In the genomic region with DNA sequence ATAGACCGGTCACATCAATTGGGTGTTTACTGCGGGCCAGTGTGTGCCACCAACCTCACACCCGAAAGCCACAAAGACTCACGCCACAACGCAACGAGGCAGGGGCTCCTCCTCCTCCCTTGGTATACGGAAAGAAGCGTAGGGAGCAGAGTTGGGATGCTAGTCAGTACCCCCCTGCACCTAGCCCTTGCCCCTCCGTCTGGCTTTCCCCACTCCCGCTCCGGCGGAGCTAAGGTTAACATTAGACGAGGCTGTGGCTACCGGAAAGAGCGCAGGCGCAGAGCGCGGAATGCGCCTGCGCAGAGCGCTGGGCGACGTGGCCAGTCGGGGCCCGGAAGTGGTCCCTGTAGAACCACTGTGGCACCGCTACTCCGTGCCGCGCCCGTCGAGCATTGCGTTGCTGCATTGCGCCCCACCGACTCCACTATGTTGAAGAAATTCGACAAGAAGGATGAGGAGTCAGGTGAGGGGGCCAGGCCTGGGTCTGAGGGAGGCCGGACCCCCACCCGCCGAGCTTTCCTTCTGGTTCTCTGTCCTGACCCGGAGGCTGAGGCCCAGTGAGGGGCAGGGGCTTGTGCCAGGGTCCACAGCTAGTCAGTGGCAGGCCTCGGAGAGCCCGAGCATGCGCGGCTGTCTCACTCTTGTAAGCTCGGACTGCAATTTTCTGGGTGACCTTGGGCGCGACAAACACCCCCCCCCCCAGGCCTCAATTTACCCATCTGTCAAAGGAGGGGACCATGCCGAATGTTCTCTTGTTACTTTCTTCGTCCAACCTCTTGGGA, we compare ENCODE assay signal across 1 cellular context.
A peak's percentile ranks its signal among the peaks of the same experiment; 100 is the strongest.
TF ChIP-seq lines count a peak whose summit lies in the region.

A gene with protein sequence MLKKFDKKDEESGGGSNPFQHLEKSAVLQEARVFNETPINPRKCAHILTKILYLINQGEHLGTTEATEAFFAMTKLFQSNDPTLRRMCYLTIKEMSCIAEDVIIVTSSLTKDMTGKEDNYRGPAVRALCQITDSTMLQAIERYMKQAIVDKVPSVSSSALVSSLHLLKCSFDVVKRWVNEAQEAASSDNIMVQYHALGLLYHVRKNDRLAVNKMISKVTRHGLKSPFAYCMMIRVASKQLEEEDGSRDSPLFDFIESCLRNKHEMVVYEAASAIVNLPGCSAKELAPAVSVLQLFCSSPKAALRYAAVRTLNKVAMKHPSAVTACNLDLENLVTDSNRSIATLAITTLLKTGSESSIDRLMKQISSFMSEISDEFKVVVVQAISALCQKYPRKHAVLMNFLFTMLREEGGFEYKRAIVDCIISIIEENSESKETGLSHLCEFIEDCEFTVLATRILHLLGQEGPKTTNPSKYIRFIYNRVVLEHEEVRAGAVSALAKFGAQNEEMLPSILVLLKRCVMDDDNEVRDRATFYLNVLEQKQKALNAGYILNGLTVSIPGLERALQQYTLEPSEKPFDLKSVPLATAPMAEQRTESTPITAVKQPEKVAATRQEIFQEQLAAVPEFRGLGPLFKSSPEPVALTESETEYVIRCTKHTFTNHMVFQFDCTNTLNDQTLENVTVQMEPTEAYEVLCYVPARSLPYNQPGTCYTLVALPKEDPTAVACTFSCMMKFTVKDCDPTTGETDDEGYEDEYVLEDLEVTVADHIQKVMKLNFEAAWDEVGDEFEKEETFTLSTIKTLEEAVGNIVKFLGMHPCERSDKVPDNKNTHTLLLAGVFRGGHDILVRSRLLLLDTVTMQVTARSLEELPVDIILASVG (plus strand): TSS at position 323 of the 782 bp plus-strand sequence. CDS start 104 bp downstream, at position 427.

TF ChIP-seq in HepG2, 621 proteins besides CTCF, POLR2A, EP300 and RAD21 (continued from another document and continues in another):
- TF ChIP-seq, protein P1, sequence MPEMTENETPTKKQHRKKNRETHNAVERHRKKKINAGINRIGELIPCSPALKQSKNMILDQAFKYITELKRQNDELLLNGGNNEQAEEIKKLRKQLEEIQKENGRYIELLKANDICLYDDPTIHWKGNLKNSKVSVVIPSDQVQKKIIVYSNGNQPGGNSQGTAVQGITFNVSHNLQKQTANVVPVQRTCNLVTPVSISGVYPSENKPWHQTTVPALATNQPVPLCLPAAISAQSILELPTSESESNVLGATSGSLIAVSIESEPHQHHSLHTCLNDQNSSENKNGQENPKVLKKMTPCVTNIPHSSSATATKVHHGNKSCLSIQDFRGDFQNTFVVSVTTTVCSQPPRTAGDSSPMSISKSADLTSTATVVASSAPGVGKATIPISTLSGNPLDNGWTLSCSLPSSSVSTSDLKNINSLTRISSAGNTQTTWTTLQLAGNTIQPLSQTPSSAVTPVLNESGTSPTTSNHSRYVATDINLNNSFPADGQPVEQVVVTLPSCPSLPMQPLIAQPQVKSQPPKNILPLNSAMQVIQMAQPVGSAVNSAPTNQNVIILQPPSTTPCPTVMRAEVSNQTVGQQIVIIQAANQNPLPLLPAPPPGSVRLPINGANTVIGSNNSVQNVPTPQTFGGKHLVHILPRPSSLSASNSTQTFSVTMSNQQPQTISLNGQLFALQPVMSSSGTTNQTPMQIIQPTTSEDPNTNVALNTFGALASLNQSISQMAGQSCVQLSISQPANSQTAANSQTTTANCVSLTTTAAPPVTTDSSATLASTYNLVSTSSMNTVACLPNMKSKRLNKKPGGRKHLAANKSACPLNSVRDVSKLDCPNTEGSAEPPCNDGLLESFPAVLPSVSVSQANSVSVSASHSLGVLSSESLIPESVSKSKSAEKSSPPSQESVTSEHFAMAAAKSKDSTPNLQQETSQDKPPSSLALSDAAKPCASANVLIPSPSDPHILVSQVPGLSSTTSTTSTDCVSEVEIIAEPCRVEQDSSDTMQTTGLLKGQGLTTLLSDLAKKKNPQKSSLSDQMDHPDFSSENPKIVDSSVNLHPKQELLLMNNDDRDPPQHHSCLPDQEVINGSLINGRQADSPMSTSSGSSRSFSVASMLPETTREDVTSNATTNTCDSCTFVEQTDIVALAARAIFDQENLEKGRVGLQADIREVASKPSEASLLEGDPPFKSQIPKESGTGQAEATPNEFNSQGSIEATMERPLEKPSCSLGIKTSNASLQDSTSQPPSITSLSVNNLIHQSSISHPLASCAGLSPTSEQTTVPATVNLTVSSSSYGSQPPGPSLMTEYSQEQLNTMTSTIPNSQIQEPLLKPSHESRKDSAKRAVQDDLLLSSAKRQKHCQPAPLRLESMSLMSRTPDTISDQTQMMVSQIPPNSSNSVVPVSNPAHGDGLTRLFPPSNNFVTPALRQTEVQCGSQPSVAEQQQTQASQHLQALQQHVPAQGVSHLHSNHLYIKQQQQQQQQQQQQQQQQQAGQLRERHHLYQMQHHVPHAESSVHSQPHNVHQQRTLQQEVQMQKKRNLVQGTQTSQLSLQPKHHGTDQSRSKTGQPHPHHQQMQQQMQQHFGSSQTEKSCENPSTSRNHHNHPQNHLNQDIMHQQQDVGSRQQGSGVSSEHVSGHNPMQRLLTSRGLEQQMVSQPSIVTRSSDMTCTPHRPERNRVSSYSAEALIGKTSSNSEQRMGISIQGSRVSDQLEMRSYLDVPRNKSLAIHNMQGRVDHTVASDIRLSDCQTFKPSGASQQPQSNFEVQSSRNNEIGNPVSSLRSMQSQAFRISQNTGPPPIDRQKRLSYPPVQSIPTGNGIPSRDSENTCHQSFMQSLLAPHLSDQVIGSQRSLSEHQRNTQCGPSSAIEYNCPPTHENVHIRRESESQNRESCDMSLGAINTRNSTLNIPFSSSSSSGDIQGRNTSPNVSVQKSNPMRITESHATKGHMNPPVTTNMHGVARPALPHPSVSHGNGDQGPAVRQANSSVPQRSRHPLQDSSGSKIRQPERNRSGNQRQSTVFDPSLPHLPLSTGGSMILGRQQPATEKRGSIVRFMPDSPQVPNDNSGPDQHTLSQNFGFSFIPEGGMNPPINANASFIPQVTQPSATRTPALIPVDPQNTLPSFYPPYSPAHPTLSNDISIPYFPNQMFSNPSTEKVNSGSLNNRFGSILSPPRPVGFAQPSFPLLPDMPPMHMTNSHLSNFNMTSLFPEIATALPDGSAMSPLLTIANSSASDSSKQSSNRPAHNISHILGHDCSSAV (CRISPR knock-in tag; IDR thresholded peaks at IDR 0.05; ENCODE audit: borderline replicate concordance): no peak
- TF ChIP-seq ELF4 (CRISPR knock-in tag; IDR thresholded peaks at IDR 0.05; ENCODE audit: borderline replicate concordance) (peak; percentile 85), ZNF552 (CRISPR knock-in tag; IDR thresholded peaks at IDR 0.05; ENCODE audit: borderline replicate concordance) (peak; percentile 82; the same call in 1 of the 2 replicates), GATAD1 (CRISPR knock-in tag; IDR thresholded peaks at IDR 0.05) (peak; percentile 90), ZNF605 (CRISPR knock-in tag; IDR thresholded peaks at IDR 0.05) (peak; percentile 92), ARHGAP35 (CRISPR knock-in tag; IDR thresholded peaks at IDR 0.05; ENCODE audit: borderline replicate concordance) (0 out of 2 replicates have a peak, but pooled peaks have one; percentile 19), KMT2A (CRISPR knock-in tag; IDR thresholded peaks at IDR 0.05) (peak; percentile 70), ZFP90 (CRISPR knock-in tag; IDR thresholded peaks at IDR 0.05; ENCODE audit: borderline replicate concordance) (peak; percentile 41; the same call in 1 of the 2 replicates), WIZ (CRISPR knock-in tag; IDR thresholded peaks at IDR 0.05) (peak; percentile 57; the same call in 1 of the 2 replicates), ZNF891 (CRISPR knock-in tag; IDR thresholded peaks at IDR 0.05) (0 out of 2 replicates have a peak, but pooled peaks have one; percentile 50), ZNF780A (CRISPR knock-in tag; IDR thresholded peaks at IDR 0.05) (0 out of 2 replicates have a peak, but pooled peaks have one; percentile 73), PRPF4 (IDR thresholded peaks at IDR 0.05; ENCODE audit: low read depth, low read length, poor library complexity, severe bottlenecking) (no peak), SOX13 (IDR thresholded peaks at IDR 0.05) (0 out of 2 replicates have a peak, but pooled peaks have one; percentile 13), SOX13 (CRISPR knock-in tag; conservative IDR thresholded peaks at IDR 0.05 in 1 of 2, IDR thresholded peaks at IDR 0.05 in 1 of 2) (no peak), ZNF143 (CRISPR knock-in tag; IDR thresholded peaks at IDR 0.05) (peak; percentile 48; the same call in 1 of the 2 replicates), NONO (IDR thresholded peaks at IDR 0.05) (no peak), NONO (CRISPR knock-in tag; conservative IDR thresholded peaks at IDR 0.05) (peak; percentile 70), SMARCE1 (IDR thresholded peaks at IDR 0.05; ENCODE audit: borderline replicate concordance) (no peak), RXRB (CRISPR knock-in tag; IDR thresholded peaks at IDR 0.05; ENCODE audit: borderline replicate concordance) (peak; percentile 68; the same call in 1 of the 2 replicates), ZNF546 (CRISPR knock-in tag; conservative IDR thresholded peaks at IDR 0.05) (peak; percentile 65; the same call in 1 of the 2 replicates)
- TF ChIP-seq, protein P2, sequence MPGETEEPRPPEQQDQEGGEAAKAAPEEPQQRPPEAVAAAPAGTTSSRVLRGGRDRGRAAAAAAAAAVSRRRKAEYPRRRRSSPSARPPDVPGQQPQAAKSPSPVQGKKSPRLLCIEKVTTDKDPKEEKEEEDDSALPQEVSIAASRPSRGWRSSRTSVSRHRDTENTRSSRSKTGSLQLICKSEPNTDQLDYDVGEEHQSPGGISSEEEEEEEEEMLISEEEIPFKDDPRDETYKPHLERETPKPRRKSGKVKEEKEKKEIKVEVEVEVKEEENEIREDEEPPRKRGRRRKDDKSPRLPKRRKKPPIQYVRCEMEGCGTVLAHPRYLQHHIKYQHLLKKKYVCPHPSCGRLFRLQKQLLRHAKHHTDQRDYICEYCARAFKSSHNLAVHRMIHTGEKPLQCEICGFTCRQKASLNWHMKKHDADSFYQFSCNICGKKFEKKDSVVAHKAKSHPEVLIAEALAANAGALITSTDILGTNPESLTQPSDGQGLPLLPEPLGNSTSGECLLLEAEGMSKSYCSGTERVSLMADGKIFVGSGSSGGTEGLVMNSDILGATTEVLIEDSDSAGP (CRISPR knock-in tag; IDR thresholded peaks at IDR 0.05; ENCODE audit: borderline replicate concordance): peak; percentile 76; the same call in 1 of the 2 replicates
- TF ChIP-seq, protein P3, sequence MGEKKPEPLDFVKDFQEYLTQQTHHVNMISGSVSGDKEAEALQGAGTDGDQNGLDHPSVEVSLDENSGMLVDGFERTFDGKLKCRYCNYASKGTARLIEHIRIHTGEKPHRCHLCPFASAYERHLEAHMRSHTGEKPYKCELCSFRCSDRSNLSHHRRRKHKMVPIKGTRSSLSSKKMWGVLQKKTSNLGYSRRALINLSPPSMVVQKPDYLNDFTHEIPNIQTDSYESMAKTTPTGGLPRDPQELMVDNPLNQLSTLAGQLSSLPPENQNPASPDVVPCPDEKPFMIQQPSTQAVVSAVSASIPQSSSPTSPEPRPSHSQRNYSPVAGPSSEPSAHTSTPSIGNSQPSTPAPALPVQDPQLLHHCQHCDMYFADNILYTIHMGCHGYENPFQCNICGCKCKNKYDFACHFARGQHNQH (CRISPR knock-in tag; IDR thresholded peaks at IDR 0.05): peak; percentile 85
- TF ChIP-seq, protein P4, sequence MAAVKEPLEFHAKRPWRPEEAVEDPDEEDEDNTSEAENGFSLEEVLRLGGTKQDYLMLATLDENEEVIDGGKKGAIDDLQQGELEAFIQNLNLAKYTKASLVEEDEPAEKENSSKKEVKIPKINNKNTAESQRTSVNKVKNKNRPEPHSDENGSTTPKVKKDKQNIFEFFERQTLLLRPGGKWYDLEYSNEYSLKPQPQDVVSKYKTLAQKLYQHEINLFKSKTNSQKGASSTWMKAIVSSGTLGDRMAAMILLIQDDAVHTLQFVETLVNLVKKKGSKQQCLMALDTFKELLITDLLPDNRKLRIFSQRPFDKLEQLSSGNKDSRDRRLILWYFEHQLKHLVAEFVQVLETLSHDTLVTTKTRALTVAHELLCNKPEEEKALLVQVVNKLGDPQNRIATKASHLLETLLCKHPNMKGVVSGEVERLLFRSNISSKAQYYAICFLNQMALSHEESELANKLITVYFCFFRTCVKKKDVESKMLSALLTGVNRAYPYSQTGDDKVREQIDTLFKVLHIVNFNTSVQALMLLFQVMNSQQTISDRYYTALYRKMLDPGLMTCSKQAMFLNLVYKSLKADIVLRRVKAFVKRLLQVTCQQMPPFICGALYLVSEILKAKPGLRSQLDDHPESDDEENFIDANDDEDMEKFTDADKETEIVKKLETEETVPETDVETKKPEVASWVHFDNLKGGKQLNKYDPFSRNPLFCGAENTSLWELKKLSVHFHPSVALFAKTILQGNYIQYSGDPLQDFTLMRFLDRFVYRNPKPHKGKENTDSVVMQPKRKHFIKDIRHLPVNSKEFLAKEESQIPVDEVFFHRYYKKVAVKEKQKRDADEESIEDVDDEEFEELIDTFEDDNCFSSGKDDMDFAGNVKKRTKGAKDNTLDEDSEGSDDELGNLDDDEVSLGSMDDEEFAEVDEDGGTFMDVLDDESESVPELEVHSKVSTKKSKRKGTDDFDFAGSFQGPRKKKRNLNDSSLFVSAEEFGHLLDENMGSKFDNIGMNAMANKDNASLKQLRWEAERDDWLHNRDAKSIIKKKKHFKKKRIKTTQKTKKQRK (IDR thresholded peaks at IDR 0.05; ENCODE audit: low read length): no peak
- TF ChIP-seq, protein P5, sequence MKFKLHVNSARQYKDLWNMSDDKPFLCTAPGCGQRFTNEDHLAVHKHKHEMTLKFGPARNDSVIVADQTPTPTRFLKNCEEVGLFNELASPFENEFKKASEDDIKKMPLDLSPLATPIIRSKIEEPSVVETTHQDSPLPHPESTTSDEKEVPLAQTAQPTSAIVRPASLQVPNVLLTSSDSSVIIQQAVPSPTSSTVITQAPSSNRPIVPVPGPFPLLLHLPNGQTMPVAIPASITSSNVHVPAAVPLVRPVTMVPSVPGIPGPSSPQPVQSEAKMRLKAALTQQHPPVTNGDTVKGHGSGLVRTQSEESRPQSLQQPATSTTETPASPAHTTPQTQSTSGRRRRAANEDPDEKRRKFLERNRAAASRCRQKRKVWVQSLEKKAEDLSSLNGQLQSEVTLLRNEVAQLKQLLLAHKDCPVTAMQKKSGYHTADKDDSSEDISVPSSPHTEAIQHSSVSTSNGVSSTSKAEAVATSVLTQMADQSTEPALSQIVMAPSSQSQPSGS (CRISPR knock-in tag; IDR thresholded peaks at IDR 0.05): 0 out of 2 replicates have a peak, but pooled peaks have one; percentile 21
- TF ChIP-seq, protein P6, sequence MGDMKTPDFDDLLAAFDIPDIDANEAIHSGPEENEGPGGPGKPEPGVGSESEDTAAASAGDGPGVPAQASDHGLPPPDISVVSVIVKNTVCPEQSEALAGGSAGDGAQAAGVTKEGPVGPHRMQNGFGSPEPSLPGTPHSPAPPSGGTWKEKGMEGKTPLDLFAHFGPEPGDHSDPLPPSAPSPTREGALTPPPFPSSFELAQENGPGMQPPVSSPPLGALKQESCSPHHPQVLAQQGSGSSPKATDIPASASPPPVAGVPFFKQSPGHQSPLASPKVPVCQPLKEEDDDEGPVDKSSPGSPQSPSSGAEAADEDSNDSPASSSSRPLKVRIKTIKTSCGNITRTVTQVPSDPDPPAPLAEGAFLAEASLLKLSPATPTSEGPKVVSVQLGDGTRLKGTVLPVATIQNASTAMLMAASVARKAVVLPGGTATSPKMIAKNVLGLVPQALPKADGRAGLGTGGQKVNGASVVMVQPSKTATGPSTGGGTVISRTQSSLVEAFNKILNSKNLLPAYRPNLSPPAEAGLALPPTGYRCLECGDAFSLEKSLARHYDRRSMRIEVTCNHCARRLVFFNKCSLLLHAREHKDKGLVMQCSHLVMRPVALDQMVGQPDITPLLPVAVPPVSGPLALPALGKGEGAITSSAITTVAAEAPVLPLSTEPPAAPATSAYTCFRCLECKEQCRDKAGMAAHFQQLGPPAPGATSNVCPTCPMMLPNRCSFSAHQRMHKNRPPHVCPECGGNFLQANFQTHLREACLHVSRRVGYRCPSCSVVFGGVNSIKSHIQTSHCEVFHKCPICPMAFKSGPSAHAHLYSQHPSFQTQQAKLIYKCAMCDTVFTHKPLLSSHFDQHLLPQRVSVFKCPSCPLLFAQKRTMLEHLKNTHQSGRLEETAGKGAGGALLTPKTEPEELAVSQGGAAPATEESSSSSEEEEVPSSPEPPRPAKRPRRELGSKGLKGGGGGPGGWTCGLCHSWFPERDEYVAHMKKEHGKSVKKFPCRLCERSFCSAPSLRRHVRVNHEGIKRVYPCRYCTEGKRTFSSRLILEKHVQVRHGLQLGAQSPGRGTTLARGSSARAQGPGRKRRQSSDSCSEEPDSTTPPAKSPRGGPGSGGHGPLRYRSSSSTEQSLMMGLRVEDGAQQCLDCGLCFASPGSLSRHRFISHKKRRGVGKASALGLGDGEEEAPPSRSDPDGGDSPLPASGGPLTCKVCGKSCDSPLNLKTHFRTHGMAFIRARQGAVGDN (CRISPR knock-in tag; IDR thresholded peaks at IDR 0.05): peak; percentile 96
